In genomic region chr14:64298773-64299172, GRCh38 we compare ENCODE assay signal across 1 cellular context.
TF ChIP-seq lines count a peak whose summit lies in the region.

No MANE protein-coding gene starts in this region.

TF ChIP-seq in GM23338, 12 proteins besides CTCF, POLR2A, EP300 and RAD21 (continued from another document):
- no peak for TF ChIP-seq ZNF462 (CRISPR knock-in tag; IDR thresholded peaks at IDR 0.05)
- TF ChIP-seq CREB1 (CRISPR knock-in tag; IDR thresholded peaks at IDR 0.05; ENCODE audit: low read depth): no peak
- TF ChIP-seq ZNF114 (CRISPR knock-in tag; IDR thresholded peaks at IDR 0.05): no peak
- TF ChIP-seq JUNB (IDR thresholded peaks at IDR 0.05; ENCODE audit: unreplicated experiment): no peak
- TF ChIP-seq ZNF331 (CRISPR knock-in tag; IDR thresholded peaks at IDR 0.05; ENCODE audit: low read depth): no peak
- no peak for TF ChIP-seq STAT1 (IDR thresholded peaks at IDR 0.05; ENCODE audit: unreplicated experiment)
- TF ChIP-seq EZH2 (IDR thresholded peaks at IDR 0.05; ENCODE audit: low read depth, unreplicated experiment): no peak
- no peak for TF ChIP-seq NANOG (IDR thresholded peaks at IDR 0.05; ENCODE audit: borderline replicate concordance)
- TF ChIP-seq REST (IDR thresholded peaks at IDR 0.05; ENCODE audit: unreplicated experiment): no peak
